Comparison of ENCODE assay signal across 23 cellular contexts in the genomic region with DNA sequence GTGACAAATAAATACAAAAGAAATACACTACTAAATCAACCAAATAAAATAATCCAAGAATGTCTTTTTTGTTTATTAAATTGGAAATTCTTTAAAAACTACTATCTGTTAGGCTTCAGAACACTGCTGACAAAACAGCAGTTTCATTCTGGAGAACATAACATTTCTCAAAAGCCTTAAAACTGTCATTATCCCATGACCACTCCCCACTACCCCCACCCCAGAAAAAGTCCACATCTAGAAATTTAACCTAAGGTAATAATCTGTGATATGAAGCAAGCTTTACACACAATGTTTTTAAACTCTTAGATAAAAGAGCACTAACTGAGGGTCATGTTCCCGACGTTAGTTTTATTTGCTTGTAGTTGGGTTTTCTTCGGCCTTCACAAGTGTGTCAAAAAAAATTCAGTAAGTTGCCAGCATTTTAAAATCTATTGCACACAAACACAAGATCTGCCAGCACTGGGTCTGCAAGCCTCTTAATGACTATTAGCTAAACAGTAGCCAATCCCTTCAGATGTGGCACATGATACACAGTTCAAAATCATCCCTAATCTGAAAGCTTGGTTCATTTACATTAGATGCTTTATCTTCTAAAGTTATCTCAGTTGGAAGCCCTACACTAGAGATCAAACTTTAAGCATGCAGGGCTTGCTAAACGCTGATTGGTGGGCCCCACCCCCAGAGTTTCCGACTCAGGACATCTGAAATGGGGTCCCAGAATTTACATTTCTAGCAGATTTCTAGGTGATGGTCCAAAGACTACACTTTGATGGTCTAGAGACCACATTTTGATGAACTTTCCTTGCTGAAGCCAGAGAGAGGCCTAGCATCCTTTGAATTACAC.
DNase-seq lines count a peak whose midpoint lies in the region; ATAC-seq, FAIRE-seq and TF ChIP-seq lines count a peak whose summit lies in the region.
"Had no signal": no experiment of that assay in that cellular context is flagged by ENCODE, and none has a peak within 500 bp of the region (broad histone marks: within the 10 kb centered on the region; RNA-seq: fewer than 3 reads in every experiment).

No MANE protein-coding gene starts in this region.

- in situ Hi-C loops in KBM-7 (cut with MboI; ENCODE audit: low pct_unique_long_range_greater_than_20kb, low sequenced_read_pairs), result no loop called here

- H2BK20ac ChIP-seq in H9 (ENCODE audit: low read depth, low read length, poor library complexity, severe bottlenecking), result no peak overlapping the region

- no CpG with 5 or more reads among the region's 5 CpGs for WGBS in H9 (ENCODE audit: extremely low coverage, insufficient read length, low lambda C conversion rate)
- WGBS in trophoblast cell (ENCODE audit: extremely low coverage, insufficient coverage, insufficient read length), result no CpG with 5 or more reads among the region's 5 CpGs

- H3K4me1 ChIP-seq in H9 (ENCODE audit: insufficient read depth, low read length), result peaks cover 2% of the 10 kb centered on the region; the same call in 1 of the 2 replicates
- H3K4me1 ChIP-seq in trophoblast cell (ENCODE audit: control insufficient read depth in 1 of 2, insufficient read depth in 2 of 2, low read length in 2 of 2), result no peaks in the 10 kb centered on the region

- no peak for FAIRE-seq in urothelium cell line (lab: Jason Lieb, UNC)
- FAIRE-seq: TTC549 had no signal

- H3K4me2 ChIP-seq in H9 (ENCODE audit: insufficient read depth, insufficient read length, low read length) (no peak overlapping the region), trophoblast cell (ENCODE audit: low read length) (no peak overlapping the region)

- no peak overlapping the region for H2BK12ac ChIP-seq in H9 (ENCODE audit: insufficient read length, low read depth, low read length)
- H2BK12ac ChIP-seq in trophoblast cell (ENCODE audit: low read length), result no peak overlapping the region

- no peaks in the 10 kb centered on the region for H3K27me3 Mint-ChIP-seq in H9 (ENCODE audit: low read depth)
- H3K27me3 Mint-ChIP-seq: activated naive CD8-positive, alpha-beta T cell treated with anti-CD3 and anti-CD28 coated beads, Interleukin-2, amount 10 ng/mL, durations not matched to agents 7 days and 5 days had no signal

- no peaks in the 10 kb centered on the region for H4K20me1 ChIP-seq in H9 (ENCODE audit: control insufficient read depth, insufficient read depth, insufficient read length)

- no peaks in the 10 kb centered on the region for H3K9me3 Mint-ChIP-seq in H9
- H3K9me3 Mint-ChIP-seq: activated naive CD8-positive, alpha-beta T cell treated with anti-CD3 and anti-CD28 coated beads, Interleukin-2, amount 10 ng/mL, durations not matched to agents 7 days and 5 days; activated T-helper 1 cell treated with anti-CD3 and anti-CD28 coated beads, Interleukin-12 subunit alpha, Interleukin-12 subunit beta, Interleukin-2, Interleukin-4 antibody, amounts not matched to agents 30 ng/mL and 10 ng/mL and 1 ng/mL, durations not matched to agents 14 hours and 24 hours and 36 hours; stimulated activated effector memory CD8-positive, alpha-beta T cell treated with anti-CD3 and anti-CD28 coated beads, Interleukin-12 subunit alpha, Interleukin-12 subunit beta, amount 100 ng/mL, for 72 hours had no signal

- no peak overlapping the region for H2BK15ac ChIP-seq in H9 (ENCODE audit: low read depth, low read length)

- peaks cover 6% of the 10 kb centered on the region for H3K79me1 ChIP-seq in H9 (ENCODE audit: insufficient read depth, low read depth, low read length, poor library complexity, severe bottlenecking)
- H3K79me1 ChIP-seq in trophoblast cell (ENCODE audit: low read length), result no peaks in the 10 kb centered on the region

- H3K27me3 ChIP-seq in H9 (ENCODE audit: insufficient read depth, low read length), result no peaks in the 10 kb centered on the region
- no peaks in the 10 kb centered on the region for H3K27me3 ChIP-seq in trophoblast cell (ENCODE audit: insufficient read depth, low read length)
- H3K27me3 ChIP-seq: brain microvascular endothelial cell, MG63 had no signal

- H3K4ac ChIP-seq in H9 (ENCODE audit: low read depth, low read length) (no peak overlapping the region), trophoblast cell (ENCODE audit: low read depth, low read length) (peak overlapping the region; percentile 88)

- no peaks in the 10 kb centered on the region for H3K9me3 ChIP-seq in H9 (ENCODE audit: control insufficient read depth, low read depth, low read length)
- H3K9me3 ChIP-seq in trophoblast cell (ENCODE audit: insufficient read depth, low read depth, low read length), result no peaks in the 10 kb centered on the region
- H3K9me3 ChIP-seq: MG63, mucosa of descending colon had no signal

- no peaks in the 10 kb centered on the region for H3K23me2 ChIP-seq in H9 (ENCODE audit: insufficient read length, low read depth, low read length, poor library complexity, severe bottlenecking)

- peaks cover 67 to 80% of the 10 kb centered on the region in 2 experiments for H3K4me1 Mint-ChIP-seq in H9

- H2BK120ac ChIP-seq in H9 (ENCODE audit: low read depth, low read length, poor library complexity, severe bottlenecking), result no peak overlapping the region
- no peak overlapping the region for H2BK120ac ChIP-seq in trophoblast cell (ENCODE audit: insufficient read depth, low read length, poor library complexity)

- H2AFZ ChIP-seq in H9 (ENCODE audit: low read length) (no peak overlapping the region), trophoblast cell (ENCODE audit: insufficient read depth, low read length, poor library complexity) (no peak overlapping the region)

- H4K12ac ChIP-seq in trophoblast cell (ENCODE audit: low read depth, low read length), result no peak overlapping the region

- H4K8ac ChIP-seq in H9 (replicated peaks; ENCODE audit: insufficient read length, low read depth, low read length), result no peak overlapping the region
- no peak overlapping the region for H4K8ac ChIP-seq in trophoblast cell (ENCODE audit: low read depth, low read length)

- H3K23ac ChIP-seq in H9 (ENCODE audit: insufficient read length, low read depth, low read length) (no peak overlapping the region), trophoblast cell (ENCODE audit: low read length) (no peak overlapping the region)

- H3K56ac ChIP-seq in H9 (ENCODE audit: insufficient read length, low read depth, low read length), result no peak overlapping the region

- no peak overlapping the region for H3K4me3 Mint-ChIP-seq in H9
- H3K4me3 Mint-ChIP-seq: activated naive CD8-positive, alpha-beta T cell treated with anti-CD3 and anti-CD28 coated beads, Interleukin-2, amount 10 ng/mL, durations not matched to agents 7 days and 5 days; activated T-helper 1 cell treated with anti-CD3 and anti-CD28 coated beads, Interleukin-12 subunit alpha, Interleukin-12 subunit beta, Interleukin-2, Interleukin-4 antibody, amounts not matched to agents 30 ng/mL and 10 ng/mL and 1 ng/mL, durations not matched to agents 14 hours and 24 hours and 36 hours; stimulated activated effector memory CD8-positive, alpha-beta T cell treated with anti-CD3 and anti-CD28 coated beads, Interleukin-12 subunit alpha, Interleukin-12 subunit beta, amount 100 ng/mL, for 72 hours had no signal

- H2AK5ac ChIP-seq in H9 (ENCODE audit: insufficient read length, low read length), result no peak overlapping the region
- H2AK5ac ChIP-seq in trophoblast cell (ENCODE audit: low read length), result no peak overlapping the region

- H3K18ac ChIP-seq in H9 (ENCODE audit: insufficient read length, low read depth, low read length) (no peak overlapping the region), trophoblast cell (ENCODE audit: low read length) (no peak overlapping the region)

- no peak for DNase-seq in H9
- DNase-seq in left lobe of liver (ENCODE audit: low spot score), result no peak
- no peak for DNase-seq in trophoblast cell
- DNase-seq in NCI-H187 treated with DMSO at 0.1 percent for 48 hours (lab: John Stamatoyannopoulos, UW), result no peak
- no peak for DNase-seq in urothelium cell line (ENCODE audit: low spot score)
- no peak for DNase-seq in KBM-7
- DNase-seq: activated CD4-positive, alpha-beta T cell treated with anti-CD3 and anti-CD28 coated beads for 4 hours; activated naive CD8-positive, alpha-beta T cell treated with anti-CD3 and anti-CD28 coated beads, Interleukin-2, amount 10 ng/mL, durations not matched to agents 7 days and 5 days; AML-193; brain microvascular endothelial cell; cortex of kidney; EL; foreskin fibroblast; left cardiac atrium; MG63; mucosa of descending colon; NCI-H2227 treated with DMSO at 0.1 percent for 48 hours; NK-92 treated with Interleukin-12 subunit alpha and Interleukin-12 subunit beta, amount 100 ng/mL, for 24 hours; right cardiac atrium had no signal

- no peak overlapping the region for H3K14ac ChIP-seq in H9 (ENCODE audit: insufficient read depth, low read length)
- H3K14ac ChIP-seq in trophoblast cell (ENCODE audit: low read length), result no peak overlapping the region

- no peak overlapping the region for H3K9ac ChIP-seq in H9 (ENCODE audit: extremely low read depth, insufficient read length, low read length)
- no peak overlapping the region for H3K9ac ChIP-seq in trophoblast cell (ENCODE audit: low read length)

- H3K36me3 ChIP-seq in trophoblast cell (ENCODE audit: control insufficient read depth in 1 of 2, insufficient read depth in 2 of 2, low read length in 2 of 2), result peaks cover 0 to 3% of the 10 kb centered on the region in 2 experiments
- H3K36me3 ChIP-seq: brain microvascular endothelial cell had no signal

- H2BK5ac ChIP-seq in H9 (ENCODE audit: insufficient read length, low read length) (no peak overlapping the region), trophoblast cell (ENCODE audit: low read depth, low read length, poor library complexity) (no peak overlapping the region)

- TF ChIP-seq CTCF in H9 (conservative IDR thresholded peaks at IDR 0.05), result no peak

- peak; percentile 82 for ATAC-seq in left lobe of liver
- ATAC-seq: mucosa of descending colon; stimulated activated effector memory CD8-positive, alpha-beta T cell treated with anti-CD3 and anti-CD28 coated beads, Interleukin-12 subunit alpha, Interleukin-12 subunit beta, amount 100 ng/mL, for 72 hours had no signal

- H3K27ac Mint-ChIP-seq in H9, result peak overlapping the region in 2 of 3 experiments; percentile 18 to 65; a peak in 3 of 7 replicates
- H3K27ac Mint-ChIP-seq: activated naive CD8-positive, alpha-beta T cell treated with anti-CD3 and anti-CD28 coated beads, Interleukin-2, amount 10 ng/mL, durations not matched to agents 7 days and 5 days; activated T-helper 1 cell treated with anti-CD3 and anti-CD28 coated beads, Interleukin-12 subunit alpha, Interleukin-12 subunit beta, Interleukin-2, Interleukin-4 antibody, amounts not matched to agents 30 ng/mL and 10 ng/mL and 1 ng/mL, durations not matched to agents 14 hours and 24 hours and 36 hours; stimulated activated effector memory CD8-positive, alpha-beta T cell treated with anti-CD3 and anti-CD28 coated beads, Interleukin-12 subunit alpha, Interleukin-12 subunit beta, amount 100 ng/mL, for 72 hours had no signal

- no peak overlapping the region for H3T11ph ChIP-seq in H9 (ENCODE audit: low read length)

- H4K91ac ChIP-seq in H9 (ENCODE audit: insufficient read length, low read depth, low read length) (no peak overlapping the region), trophoblast cell (ENCODE audit: low read depth, low read length) (no peak overlapping the region)

- no peak overlapping the region for H3K27ac ChIP-seq in H9 (ENCODE audit: insufficient read length, low read depth, low read length)
- peak overlapping the region; percentile 64 for H3K27ac ChIP-seq in angular gyrus (ENCODE audit: low read depth, low read length)
- no peak overlapping the region for H3K27ac ChIP-seq in trophoblast cell (ENCODE audit: low read depth, low read length)
- H3K27ac ChIP-seq: brain microvascular endothelial cell had no signal

- peaks cover 0 to 5% (median 0%) of the 10 kb centered on the region in 3 experiments; a peak in 2 of 7 replicates for H3K36me3 Mint-ChIP-seq in H9 (ENCODE audit: insufficient read depth in 1 of 3, low read depth in 3 of 3)

- no peak overlapping the region for H4K5ac ChIP-seq in H9 (ENCODE audit: insufficient read length, low read depth, low read length)

- H3K79me2 ChIP-seq in H9 (ENCODE audit: insufficient read depth, low read length) (peaks cover 59% of the 10 kb centered on the region; the same call in 1 of the 2 replicates), trophoblast cell (ENCODE audit: control insufficient read depth, insufficient read depth, low read length, poor library complexity) (peaks cover 14% of the 10 kb centered on the region)

- no peak overlapping the region for H3K4me3 ChIP-seq in trophoblast cell (ENCODE audit: low read depth, low read length)
- H3K4me3 ChIP-seq: MG63, mucosa of descending colon had no signal
